19 cellular contexts compared by ENCODE assay signal in the genomic region with DNA sequence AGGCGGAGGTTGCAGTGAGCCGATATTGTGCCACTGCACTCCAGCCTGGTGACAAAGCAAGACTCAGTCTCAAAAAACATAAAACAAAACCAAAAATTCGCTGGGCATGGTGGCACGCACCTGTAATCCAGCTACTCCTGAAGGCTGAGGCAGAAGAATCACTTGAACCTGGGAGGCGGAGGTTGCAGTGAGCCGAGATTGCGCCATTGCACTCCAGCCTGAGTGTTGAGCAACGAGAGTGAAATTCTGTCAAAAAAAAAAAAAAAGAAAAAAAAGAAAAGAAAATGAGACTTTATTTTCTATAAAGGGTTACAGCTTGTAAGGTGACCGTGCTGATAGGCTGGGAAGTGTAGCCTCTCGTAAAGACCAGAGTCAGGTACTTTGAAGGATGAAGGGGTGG. TPM values are rescaled to one million over a fixed set of nuclear protein-coding genes. Genes with fewer than 3 reads are reported as not detected.
DNase-seq lines count a peak whose midpoint lies in the region; ATAC-seq, FAIRE-seq and TF ChIP-seq lines count a peak whose summit lies in the region.
"Had no signal": no experiment of that assay in that cellular context is flagged by ENCODE, and none has a peak within 500 bp of the region (broad histone marks: within the 10 kb centered on the region; RNA-seq: fewer than 3 reads in every experiment).

No MANE protein-coding gene starts in this region.

- H2BK120ac ChIP-seq in neuronal stem cell (ENCODE audit: low read depth, low read length), result no peak overlapping the region

- no peak overlapping the region for H3K4ac ChIP-seq in neuronal stem cell (ENCODE audit: low read length)

- H3K27me3 ChIP-seq in HepG2 (ENCODE audit: control insufficient read depth in 1 of 2, insufficient read depth in 2 of 2, low read length in 2 of 2) (no peaks in the 10 kb centered on the region; a peak in 1 of 5 replicates), right lobe of liver (no peaks in the 10 kb centered on the region), upper lobe of right lung (no peaks in the 10 kb centered on the region), neuronal stem cell (ENCODE audit: control insufficient read depth in 3 of 3, insufficient read depth in 3 of 3, low read depth in 1 of 3, low read length in 3 of 3) (no peaks in the 10 kb centered on the region)
- H3K27me3 ChIP-seq: BLaER1 treated with 17β-estradiol and CSF1 and Interleukin-3, amounts not matched to agents 10 nM and 100 nM had no signal

- H3K9ac ChIP-seq in HepG2 (ENCODE audit: insufficient read depth, low read depth, low read length) (no peak overlapping the region), neuronal stem cell (ENCODE audit: low read depth, low read length, poor library complexity) (no peak overlapping the region)
- H3K9ac ChIP-seq: BLaER1 treated with 17β-estradiol and CSF1 and Interleukin-3, amounts not matched to agents 10 nM and 100 nM had no signal

- H3K79me1 ChIP-seq in neuronal stem cell (ENCODE audit: low read depth, low read length), result no peaks in the 10 kb centered on the region

- TF ChIP-seq RAD21 in HepG2 (CRISPR knock-in tag; IDR thresholded peaks at IDR 0.05), result no peak

- H2BK15ac ChIP-seq in neuronal stem cell (ENCODE audit: low read length), result no peak overlapping the region

- H4K20me1 ChIP-seq in HepG2 (ENCODE audit: insufficient read depth, low read length), result no peaks in the 10 kb centered on the region
- H4K20me1 ChIP-seq: BLaER1 treated with 17β-estradiol and CSF1 and Interleukin-3, amounts not matched to agents 10 nM and 100 nM had no signal

- H4K8ac ChIP-seq in neuronal stem cell (ENCODE audit: low read depth, low read length), result no peak overlapping the region

- H2AK5ac ChIP-seq in neuronal stem cell (ENCODE audit: low read depth, low read length), result no peak overlapping the region

- intact Hi-C loops in HepG2 (cut with micrococcal nuclease; ENCODE audit: unreplicated experiment) (no loop called here), right lobe of liver (cut with DNase I) (no loop called here), upper lobe of right lung (cut with DNase I) (no loop called here)

- no peak overlapping the region for H3K14ac ChIP-seq in neuronal stem cell (ENCODE audit: low read length)

- POLR2A ChIA-PET in HepG2 (lab: Yijun Ruan, JAX), result interaction anchor here (0.7 kb wide), 1 partner anchor 9 kb away, joined by 3 read pairs; no protein-coding TSS in a partner anchor

- H3K4me3 ChIP-seq in HepG2 (replicated peaks in 1 of 3; ENCODE audit: insufficient read depth in 1 of 3, low read depth in 2 of 3, low read length in 3 of 3) (no peak overlapping the region), right lobe of liver (no peak overlapping the region), upper lobe of right lung (no peak overlapping the region), neuronal stem cell (ENCODE audit: low read length in 2 of 2) (no peak overlapping the region)
- H3K4me3 ChIP-seq: A549; BLaER1 treated with 17β-estradiol and CSF1 and Interleukin-3, amounts not matched to agents 10 nM and 100 nM had no signal

- BruUV-seq in HepG2 (replicated peaks; lab: Mats Ljungman, UMichigan), result no TSS peak

- FAIRE-seq in HepG2 (lab: Jason Lieb, UNC), result no peak
- FAIRE-seq: A549, D721Med, G401.6, GM12892, GM18507 had no signal

- WGBS in HepG2 (ENCODE audit: low lambda C conversion rate), result 33% methylated on average over 10 of the region's 10 CpGs
- WGBS in right lobe of liver (ENCODE audit: insufficient coverage, low coverage, low lambda C conversion rate, missing lambda C conversion rate), result 59% methylated on average over 9 of the region's 10 CpGs
- no CpG with 5 or more reads among the region's 10 CpGs for WGBS in neuronal stem cell (ENCODE audit: extremely low coverage in 2 of 2, insufficient read length in 2 of 2, insufficient replicate concordance in 1 of 2), 2 donors

- no peak for TF ChIP-seq POLR2A in HepG2 (IDR thresholded peaks at IDR 0.05; ENCODE audit: insufficient read depth in 1 of 2, low read depth in 2 of 2, low read length in 2 of 2)
- TF ChIP-seq POLR2A in right lobe of liver (IDR thresholded peaks at IDR 0.05), result no peak

- H4K91ac ChIP-seq in neuronal stem cell (ENCODE audit: low read depth, low read length, poor library complexity), result no peak overlapping the region

- in situ Hi-C loops in HepG2 (cut with HindIII; ENCODE audit: extremely low pct_ligation_motif_present, low pct_unique_long_range_greater_than_20kb), result no loop called here

- no peak for TF ChIP-seq EP300 in HepG2 (IDR thresholded peaks at IDR 0.05; ENCODE audit: low read depth in 2 of 2, low read length in 2 of 2)
- no peak for TF ChIP-seq EP300 in HepG2 (CRISPR knock-in tag; IDR thresholded peaks at IDR 0.05; ENCODE audit: borderline replicate concordance)

- ATAC-seq in HepG2 (no peak; the same call in 2 of the 3 replicates), right lobe of liver (no peak), upper lobe of right lung (no peak)
- ATAC-seq: A549; CD8-positive, alpha-beta T cell had no signal

- H3K4me2 ChIP-seq in HepG2 (ENCODE audit: low read depth, low read length) (peak overlapping the region; percentile 39; the same call in 1 of the 2 replicates), neuronal stem cell (ENCODE audit: insufficient read depth, low read length, poor library complexity, severe bottlenecking) (no peak overlapping the region)
- H3K4me2 ChIP-seq: A549; BLaER1 treated with 17β-estradiol and CSF1 and Interleukin-3, amounts not matched to agents 10 nM and 100 nM had no signal

- H2BK5ac ChIP-seq in neuronal stem cell (ENCODE audit: low read length), result no peak overlapping the region

- no peak overlapping the region for H2BK12ac ChIP-seq in neuronal stem cell (ENCODE audit: low read length)

- no peak overlapping the region for H3K23ac ChIP-seq in neuronal stem cell (ENCODE audit: low read depth, low read length, poor library complexity)

- H3K79me2 ChIP-seq in HepG2 (ENCODE audit: insufficient read depth, low read length), result no peaks in the 10 kb centered on the region

- H3K4me1 ChIP-seq in HepG2 (ENCODE audit: insufficient read depth, low read length) (peaks cover 34% of the 10 kb centered on the region), right lobe of liver (no peaks in the 10 kb centered on the region), upper lobe of right lung (no peaks in the 10 kb centered on the region), neuronal stem cell (ENCODE audit: control insufficient read depth in 2 of 2, insufficient read depth in 1 of 2, low read depth in 1 of 2, low read length in 2 of 2) (no peaks in the 10 kb centered on the region)
- H3K4me1 ChIP-seq: A549 had no signal

- CTCF ChIA-PET in HepG2 (lab: Yijun Ruan, JAX; ENCODE audit: low intra/inter-chr PET ratio, low total read pairs), result no interaction called here

- TF ChIP-seq CTCF in HepG2 (CRISPR knock-in tag; IDR thresholded peaks at IDR 0.05), result no peak
- TF ChIP-seq CTCF in right lobe of liver (IDR thresholded peaks at IDR 0.05), result no peak
- TF ChIP-seq CTCF in upper lobe of right lung (IDR thresholded peaks at IDR 0.05), result no peak

- no peak overlapping the region for H2AFZ ChIP-seq in HepG2 (ENCODE audit: low read length)
- no peak overlapping the region for H2AFZ ChIP-seq in neuronal stem cell (ENCODE audit: low read length)

- no peak overlapping the region for H3K18ac ChIP-seq in neuronal stem cell (ENCODE audit: low read length)

- no peak overlapping the region for H3K27ac ChIP-seq in HepG2 (ENCODE audit: extremely low read length, insufficient read depth, low read length)
- no peak overlapping the region for H3K27ac ChIP-seq in right lobe of liver
- H3K27ac ChIP-seq in upper lobe of right lung, result peak overlapping the region; percentile 11
- no peak overlapping the region for H3K27ac ChIP-seq in neuronal stem cell (replicated peaks; ENCODE audit: low read length)
- H3K27ac ChIP-seq: 22Rv1; A549; BLaER1 treated with 17β-estradiol and CSF1 and Interleukin-3, amounts not matched to agents 10 nM and 100 nM; C4-2B had no signal

- H3K9me3 ChIP-seq in HepG2 (ENCODE audit: low read length) (no peaks in the 10 kb centered on the region), right lobe of liver (no peaks in the 10 kb centered on the region), upper lobe of right lung (no peaks in the 10 kb centered on the region), neuronal stem cell (replicated peaks in 1 of 2; ENCODE audit: control insufficient read depth in 2 of 2, insufficient read depth in 1 of 2, low read depth in 1 of 2, low read length in 2 of 2) (no peaks in the 10 kb centered on the region)
- H3K9me3 ChIP-seq: A549; BLaER1 treated with 17β-estradiol and CSF1 and Interleukin-3, amounts not matched to agents 10 nM and 100 nM; Caco-2 had no signal

- DNase-seq in HepG2 (ENCODE audit: low spot score) (no peak), right lobe of liver (no peak), upper lobe of right lung (peak; percentile 63), neuronal stem cell (ENCODE audit: low spot score) (no peak)
- DNase-seq: AML-193; Caco-2; Calu3; CD4-positive, alpha-beta T cell; CD8-positive, alpha-beta T cell; DMS79 treated with DMSO at 0.1 percent for 48 hours; GF-D8 had no signal

- H3K36me3 ChIP-seq in HepG2 (replicated peaks in 1 of 2; ENCODE audit: control insufficient read depth in 1 of 2, insufficient read depth in 2 of 2, low read length in 2 of 2) (no peaks in the 10 kb centered on the region), right lobe of liver (no peaks in the 10 kb centered on the region), upper lobe of right lung (no peaks in the 10 kb centered on the region), neuronal stem cell (replicated peaks in 1 of 2; ENCODE audit: control insufficient read depth in 2 of 2, insufficient read depth in 2 of 2, low read length in 2 of 2) (no peaks in the 10 kb centered on the region)
- H3K36me3 ChIP-seq: BLaER1 treated with 17β-estradiol and CSF1 and Interleukin-3, amounts not matched to agents 10 nM and 100 nM had no signal

RNA-seq across cellular contexts. Expression of a gene that starts 6.0 kb away (rescaled TPM):
- total RNA-seq in HepG2 (2016; rRNA removed; fragmentation: Illumina TruSeq; extraction: Trizol) (108 and 161 TPM in 2 replicates), right lobe of liver (10 to 100 TPM; 48.7 to 73.9 (median 61.7) TPM), upper lobe of right lung (56.8 TPM)
- 13.4 and 13.9 TPM in 2 replicates for total RNA-seq in HepG2 (2016; cell fraction: cytosol; rRNA removed; fragmentation: Illumina TruSeq; extraction: Trizol; ENCODE audit: low read depth)
- 111 and 164 TPM in 2 replicates for total RNA-seq in HepG2 (2016; cell fraction: insoluble cytoplasmic fraction; rRNA removed; fragmentation: Illumina TruSeq; extraction: Trizol)
- 45.2 and 51.9 TPM in 2 replicates for total RNA-seq in HepG2 (2016; cell fraction: membrane; rRNA removed; fragmentation: Illumina TruSeq; extraction: Trizol)
- 114 and 134 TPM in 2 replicates for total RNA-seq in HepG2 (2016; cell fraction: nucleus; rRNA removed; fragmentation: Illumina TruSeq; extraction: Trizol)
- 71.5 and 73.6 TPM in 2 replicates for polyA plus RNA-seq in HepG2 (2011; rRNA removed)
- 49.0 and 79.5 TPM in 2 replicates for polyA plus RNA-seq in HepG2 (2011; cell fraction: cytosol; rRNA removed)
- polyA plus RNA-seq in HepG2 (2011; cell fraction: nucleus; rRNA removed), result 13.2 and 18.7 TPM in 2 replicates
- 93.0 and 111 TPM in 2 replicates for polyA plus RNA-seq in HepG2 (2012)
- 10.0 and 10.2 TPM in 2 replicates for polyA plus RNA-seq in HepG2 (2016; cell fraction: cytosol; fragmentation: Illumina TruSeq; extraction: Trizol; ENCODE audit: low read depth)
- polyA plus RNA-seq in HepG2 (2016; cell fraction: insoluble cytoplasmic fraction; fragmentation: Illumina TruSeq; extraction: Trizol; ENCODE audit: low read depth), result 78.4 and 81.1 TPM in 2 replicates
- polyA plus RNA-seq in HepG2 (2016; cell fraction: membrane; fragmentation: Illumina TruSeq; extraction: Trizol; ENCODE audit: low read depth), result 21.7 and 24.2 TPM in 2 replicates
- 124 TPM in 2 replicates for polyA plus RNA-seq in HepG2 (2016; cell fraction: nucleus; fragmentation: Illumina TruSeq; extraction: Trizol; ENCODE audit: insufficient read depth, low read depth)
- 84.1 and 114 TPM in 2 replicates for polyA minus RNA-seq in HepG2 (2011; rRNA and poly(A)+ RNA removed; ENCODE audit: low replicate concordance)
- polyA minus RNA-seq in HepG2 (2011; cell fraction: cytosol; rRNA and poly(A)+ RNA removed), result 61.3 and 74.8 TPM in 2 replicates
- polyA minus RNA-seq in HepG2 (2011; cell fraction: nucleus; rRNA and poly(A)+ RNA removed), result 39.7 and 52.5 TPM in 2 replicates
- polyA plus RNA-seq in neuronal stem cell (2013, experiment 1 of 2), result 172 TPM
- polyA plus RNA-seq in neuronal stem cell (2013, experiment 2 of 2), result 177 TPM

RNA-seq across cellular contexts. Expression of a gene that starts 6.7 kb away (rescaled TPM):
- total RNA-seq in HepG2 (2016; rRNA removed; fragmentation: Illumina TruSeq; extraction: Trizol) (26.3 and 34.8 TPM in 2 replicates), right lobe of liver (10 to 100 TPM in 3 of 6 experiments, 1 to 10 TPM in 3; 7.6 to 12.3 (median 10.3) TPM), upper lobe of right lung (28.2 TPM)
- 23.0 and 25.9 TPM in 2 replicates for total RNA-seq in HepG2 (2016; cell fraction: cytosol; rRNA removed; fragmentation: Illumina TruSeq; extraction: Trizol; ENCODE audit: low read depth)
- 26.4 and 32.7 TPM in 2 replicates for total RNA-seq in HepG2 (2016; cell fraction: insoluble cytoplasmic fraction; rRNA removed; fragmentation: Illumina TruSeq; extraction: Trizol)
- total RNA-seq in HepG2 (2016; cell fraction: membrane; rRNA removed; fragmentation: Illumina TruSeq; extraction: Trizol), result 20.1 and 21.7 TPM in 2 replicates
- 23.4 and 30.5 TPM in 2 replicates for total RNA-seq in HepG2 (2016; cell fraction: nucleus; rRNA removed; fragmentation: Illumina TruSeq; extraction: Trizol)
- polyA plus RNA-seq in HepG2 (2011; rRNA removed), result 13.5 and 18.0 TPM in 2 replicates
- 9.2 and 11.8 TPM in 2 replicates for polyA plus RNA-seq in HepG2 (2011; cell fraction: cytosol; rRNA removed)
- 9.5 and 12.0 TPM in 2 replicates for polyA plus RNA-seq in HepG2 (2011; cell fraction: nucleus; rRNA removed)
- polyA plus RNA-seq in HepG2 (2012), result 15.2 and 16.0 TPM in 2 replicates
- 7.7 and 8.5 TPM in 2 replicates for polyA plus RNA-seq in HepG2 (2016; cell fraction: cytosol; fragmentation: Illumina TruSeq; extraction: Trizol; ENCODE audit: low read depth)
- 18.8 and 20.8 TPM in 2 replicates for polyA plus RNA-seq in HepG2 (2016; cell fraction: insoluble cytoplasmic fraction; fragmentation: Illumina TruSeq; extraction: Trizol; ENCODE audit: low read depth)
- polyA plus RNA-seq in HepG2 (2016; cell fraction: membrane; fragmentation: Illumina TruSeq; extraction: Trizol; ENCODE audit: low read depth), result 6.8 and 8.8 TPM in 2 replicates
- 17.3 and 23.0 TPM in 2 replicates for polyA plus RNA-seq in HepG2 (2016; cell fraction: nucleus; fragmentation: Illumina TruSeq; extraction: Trizol; ENCODE audit: insufficient read depth, low read depth)
- 18.4 and 28.2 TPM in 2 replicates for polyA minus RNA-seq in HepG2 (2011; rRNA and poly(A)+ RNA removed; ENCODE audit: low replicate concordance)
- 22.0 and 23.1 TPM in 2 replicates for polyA minus RNA-seq in HepG2 (2011; cell fraction: cytosol; rRNA and poly(A)+ RNA removed)
- 62.6 and 67.9 TPM in 2 replicates for polyA minus RNA-seq in HepG2 (2011; cell fraction: nucleus; rRNA and poly(A)+ RNA removed)
- 10.9 TPM for polyA plus RNA-seq in neuronal stem cell (2013, experiment 1 of 2)
- 11.3 TPM for polyA plus RNA-seq in neuronal stem cell (2013, experiment 2 of 2)
